Comparison of ENCODE assay signal across 8 cellular contexts in the genomic region with DNA sequence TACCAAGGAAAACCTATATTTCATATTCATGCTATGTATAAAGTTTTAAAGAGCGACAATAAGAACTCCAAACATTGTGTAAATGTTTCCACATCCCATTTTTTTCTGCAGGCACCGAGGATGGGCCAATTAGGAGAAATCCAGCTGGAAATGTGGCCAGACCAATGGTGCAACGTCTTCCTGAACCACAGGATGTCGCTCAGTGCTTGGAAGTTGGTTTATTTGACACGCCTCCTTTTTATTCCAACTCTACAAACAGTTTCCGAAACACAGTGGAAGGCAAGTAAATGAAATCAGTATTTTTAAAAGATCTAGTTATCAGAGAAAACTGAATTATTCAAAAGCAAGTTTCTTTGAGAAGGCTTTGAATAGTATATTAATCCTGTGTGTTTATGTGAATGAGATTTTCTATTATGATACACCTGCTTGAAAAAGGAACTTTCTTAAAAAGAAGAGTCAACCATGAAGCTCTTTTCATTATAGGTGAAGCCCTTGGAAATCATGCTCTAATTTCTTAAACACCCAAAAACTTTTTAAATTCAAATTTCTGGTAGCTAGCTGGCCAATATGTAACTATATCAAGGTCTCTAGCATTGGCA. TPM values are rescaled to one million over a fixed set of nuclear protein-coding genes. Genes with fewer than 3 reads are reported as not detected.
A peak's percentile ranks its signal among the peaks of the same experiment; 100 is the strongest.
DNase-seq lines count a peak whose midpoint lies in the region; ATAC-seq, FAIRE-seq and TF ChIP-seq lines count a peak whose summit lies in the region.

No MANE protein-coding gene starts in this region.

- H3K14ac ChIP-seq in H1 (ENCODE audit: insufficient read length) = no peak overlapping the region

- no peak overlapping the region for H3K9ac ChIP-seq in H1 (replicated peaks in 1 of 4; ENCODE audit: extremely low read depth in 1 of 4, low read depth in 3 of 4, low read length in 3 of 4)

- no peak for TF ChIP-seq POLR2A in H1 (IDR thresholded peaks at IDR 0.05; ENCODE audit: control extremely low read depth in 1 of 2, low read depth in 2 of 2, low read length in 2 of 2)

- H3K9me3 Mint-ChIP-seq in Calu3 (ENCODE audit: low read depth, unreplicated experiment) = no peaks in the 10 kb centered on the region

- H2BK12ac ChIP-seq in H1 (ENCODE audit: low read depth, low read length) = no peak overlapping the region

- H3K9me3 ChIP-seq in H1 (ENCODE audit: insufficient read depth in 2 of 2, low read depth in 1 of 2, low read length in 1 of 2) (no peaks in the 10 kb centered on the region), mucosa of descending colon (no peaks in the 10 kb centered on the region)

- H3K4ac ChIP-seq in H1 (replicated peaks; ENCODE audit: insufficient read length, low read depth, low read length) = no peak overlapping the region

- H3K27me3 ChIP-seq in H1 (replicated peaks in 1 of 4; ENCODE audit: control insufficient read depth in 3 of 4, extremely low read depth in 1 of 4, insufficient read depth in 3 of 4, low read length in 3 of 4) = no peaks in the 10 kb centered on the region

- no TSS peak for BruUV-seq in Calu3 (replicated peaks; lab: Mats Ljungman, UMichigan)

- H2AFZ ChIP-seq in H1 (ENCODE audit: low read length) = no peak overlapping the region

- no peak overlapping the region for H3K56ac ChIP-seq in H1 (replicated peaks; ENCODE audit: insufficient read length, low read depth, low read length)

- H2BK15ac ChIP-seq in H1 (ENCODE audit: low read length) = no peak overlapping the region

- H4K20me1 ChIP-seq in H1 (replicated peaks in 1 of 2; ENCODE audit: control insufficient read depth in 1 of 2, insufficient read depth in 2 of 2, low read length in 2 of 2) = no peaks in the 10 kb centered on the region

- no peak overlapping the region for H4K5ac ChIP-seq in H1 (ENCODE audit: insufficient read length, low read depth, low read length)

- H4K8ac ChIP-seq in H1 (ENCODE audit: extremely low read depth, insufficient read depth, low read length) = no peak overlapping the region

- ATAC-seq in mucosa of descending colon = peak; percentile 72
- ATAC-seq in HG03378 (IDR thresholded peaks at IDR 0.05; ENCODE audit: unreplicated experiment) = no peak
- ATAC-seq in HG03342 (IDR thresholded peaks at IDR 0.05; ENCODE audit: unreplicated experiment) = no peak
- ATAC-seq in GM21447 (IDR thresholded peaks at IDR 0.05; ENCODE audit: unreplicated experiment) = no peak

- H3K4me3 ChIP-seq in H1 (ENCODE audit: extremely low read depth in 1 of 4, insufficient read depth in 2 of 4, low read depth in 3 of 4, low read length in 4 of 4) (no peak overlapping the region), mucosa of descending colon (no peak overlapping the region)

- H3K79me2 ChIP-seq in H1 (ENCODE audit: control insufficient read depth in 1 of 2, insufficient read depth in 2 of 2, low read length in 2 of 2) = no peaks in the 10 kb centered on the region

- no peak overlapping the region for H2BK120ac ChIP-seq in H1 (replicated peaks; ENCODE audit: low read depth, low read length)

- 42% methylated on average over 6 of the region's 6 CpGs; no CpG with 5 or more reads in 1 of the 2 experiments for WGBS in H1 (ENCODE audit: extremely low coverage in 1 of 2, insufficient coverage in 1 of 2, insufficient read length in 1 of 2, insufficient replicate concordance in 2 of 2, low coverage in 1 of 2, low lambda C conversion rate in 2 of 2, missing lambda C conversion rate in 1 of 2), 2 experiments

- no peaks in the 10 kb centered on the region for H3K4me1 ChIP-seq in H1 (replicated peaks in 1 of 4; ENCODE audit: control insufficient read depth in 3 of 4, insufficient read depth in 4 of 4, low read length in 3 of 4)
- H3K4me1 ChIP-seq in mucosa of descending colon (ENCODE audit: low read depth) = no peaks in the 10 kb centered on the region

- no peak overlapping the region for H2BK5ac ChIP-seq in H1 (ENCODE audit: low read depth, low read length)

- H3K4me3 Mint-ChIP-seq in Calu3 (ENCODE audit: low read depth, unreplicated experiment) = no peak overlapping the region

- H2AK5ac ChIP-seq in H1 (ENCODE audit: low read depth, low read length) = no peak overlapping the region

- no peaks in the 10 kb centered on the region for H3K36me3 Mint-ChIP-seq in Calu3 (ENCODE audit: insufficient read depth, unreplicated experiment)

- no peak overlapping the region for H3K27ac Mint-ChIP-seq in Calu3 (ENCODE audit: unreplicated experiment)

- H3K4me1 Mint-ChIP-seq in Calu3 (ENCODE audit: low read depth, unreplicated experiment) = peaks cover 24% of the 10 kb centered on the region

- H3K23ac ChIP-seq in H1 (ENCODE audit: insufficient read length) = no peak overlapping the region

- POLR2A ChIA-PET in H1 (lab: Charles Lee; ENCODE audit: partially characterized antibody) = interaction anchor here (0.7 kb wide), 2 partner anchors 73 to 1429 kb away, joined by 3 read pairs; partner anchors contain the start of gene LURAP1L

- no peaks in the 10 kb centered on the region for H3K79me1 ChIP-seq in H1 (ENCODE audit: low read depth, low read length)

- no peak for TF ChIP-seq EP300 in H1 (IDR thresholded peaks at IDR 0.05; ENCODE audit: borderline replicate concordance in 1 of 2, low read depth in 2 of 2, low read length in 2 of 2)

- DNase-seq in Calu3 (peak; percentile 37), NCI-H460 (ENCODE audit: extremely low read depth, low read depth) (peak; percentile 61), H1 (ENCODE audit: low read depth in 1 of 2, low spot score in 2 of 2) (peak in 1 of 2 experiments; percentile 25), mucosa of descending colon (peak in 2 of 3 donors; percentile 33 to 56), GM19239 (ENCODE audit: insufficient read length, low spot score) (no peak)

- H4K91ac ChIP-seq in H1 (replicated peaks; ENCODE audit: insufficient read length, low read length) = no peak overlapping the region

- H3K36me3 ChIP-seq in H1 (ENCODE audit: control insufficient read depth in 2 of 4, insufficient read depth in 4 of 4, low read length in 3 of 4) (no peaks in the 10 kb centered on the region), mucosa of descending colon (ENCODE audit: low read depth) (no peaks in the 10 kb centered on the region)

- H3K4me2 ChIP-seq in H1 (ENCODE audit: insufficient read depth in 1 of 2, low read depth in 2 of 2, low read length in 2 of 2) = no peak overlapping the region

- no peaks in the 10 kb centered on the region for H3K23me2 ChIP-seq in H1 (ENCODE audit: low read depth, low read length)

- no peak overlapping the region for H3K18ac ChIP-seq in H1 (ENCODE audit: extremely low read depth, low read length)

- TF ChIP-seq CTCF in Calu3 (IDR thresholded peaks at IDR 0.05; ENCODE audit: unreplicated experiment) (peak; percentile 46), H1 (IDR thresholded peaks at IDR 0.05; ENCODE audit: control extremely low read depth in 1 of 3, insufficient read depth in 1 of 3, low read depth in 1 of 3, low read length in 3 of 3) (peak; percentile 68 to 84 (median 77)), mucosa of descending colon (IDR thresholded peaks at IDR 0.05) (peak; percentile 24)

- no peak overlapping the region for H2BK20ac ChIP-seq in H1 (ENCODE audit: low read length)

- TF ChIP-seq RAD21 in H1 (IDR thresholded peaks at IDR 0.05 in 1 of 2, conservative IDR thresholded peaks at IDR 0.05 in 1 of 2; ENCODE audit: low read depth in 2 of 2, low read length in 2 of 2) = peak; percentile 92

- no peak overlapping the region for H3K27ac ChIP-seq in H1 (ENCODE audit: low read depth, low read length)

- intact Hi-C loops in Calu3 (cut with micrococcal nuclease; ENCODE audit: unreplicated experiment) = no loop called here
- intact Hi-C loops in mucosa of descending colon (cut with DNase I, micrococcal nuclease) = no loop called here

- FAIRE-seq in H1 (lab: Jason Lieb, UNC) = peak; percentile 62
- FAIRE-seq in GM19239 (lab: Jason Lieb, UNC) = no peak

- no peaks in the 10 kb centered on the region for H3K27me3 Mint-ChIP-seq in Calu3 (ENCODE audit: unreplicated experiment)

- CTCF ChIA-PET in Calu3 (lab: Charles Lee) = interaction anchor here (0.6 to 1.3 kb wide), 4 partner anchors 10 to 614 kb away, joined by 3 to 5 read pairs (median 3); no protein-coding TSS in a partner anchor
- CTCF ChIA-PET in H1 (lab: Charles Lee; ENCODE audit: partially characterized antibody) = interaction anchor here (0.6 to 2.6 kb wide), 15 partner anchors 16 to 1095 kb away, joined by 3 to 9 read pairs (median 4); partner anchors contain the start of gene LURAP1L

TF ChIP-seq in H1, 55 proteins besides CTCF, POLR2A, EP300 and RAD21:
- TF ChIP-seq SP1 (IDR thresholded peaks at IDR 0.05; ENCODE audit: low read depth, low read length) (0 out of 2 replicates have a peak, but pooled peaks have one; percentile 25), RXRA (IDR thresholded peaks at IDR 0.05; ENCODE audit: insufficient read depth, low read depth, low read length) (no peak), GTF2F1 (IDR thresholded peaks at IDR 0.05; ENCODE audit: borderline replicate concordance, low read depth, low read length) (no peak), EZH2 (IDR thresholded peaks at IDR 0.05; ENCODE audit: low read depth, low read length, severe bottlenecking) (no peak)

RNA-seq across cellular contexts. Expression of gene TYRP1, which starts 9.1 kb away (rescaled TPM):
- not detected in 2 replicates for total RNA-seq in Calu3 (2022)
- 0.38 TPM in 1 of 2 replicates, not detected in the other for total RNA-seq in NCI-H460 (2014; rRNA removed; shearing (Covaris generic))
- not detected in 2 replicates for polyA plus RNA-seq in NCI-H460 (2014; cell fraction: nucleus; rRNA removed)
- not detected in 2 replicates for total RNA-seq in H1 (2021; fragmentation: NEBNext Ultra II Directional; extraction: Animal tissue kit (Norgen Biotek cat#: 25700))
- polyA plus RNA-seq in H1 (2011; rRNA removed) = 0.15 and 0.16 TPM in 2 replicates
- 0.12 TPM for polyA plus RNA-seq in H1 (2011; cell fraction: cytosol; rRNA removed)
- 0.53 TPM for polyA plus RNA-seq in H1 (2011; cell fraction: nucleus; rRNA removed)
- 0.15 TPM in 2 of 4 replicates, not detected in the others for polyA plus RNA-seq in H1 (2012, experiment 1 of 2)
- not detected for polyA plus RNA-seq in H1 (2012, experiment 2 of 2)
- 0.14 TPM for polyA plus RNA-seq in H1 (2013, experiment 1 of 2)
- polyA plus RNA-seq in H1 (2013, experiment 2 of 2) = 0.17 TPM
- 0.29 TPM in 1 of 2 replicates, not detected in the other for polyA minus RNA-seq in H1 (2011; rRNA and poly(A)+ RNA removed)
- not detected for polyA minus RNA-seq in H1 (2011; cell fraction: cytosol; rRNA and poly(A)+ RNA removed)
- not detected for polyA minus RNA-seq in H1 (2011; cell fraction: nucleus; rRNA and poly(A)+ RNA removed)
- total RNA-seq in mucosa of descending colon = 1 to 10 TPM in 1 of 3 donors, under 1 TPM in 1, not detected in 1; 0.23 to 1.7 TPM

Comparison
In these comparisons a context has a peak if more than half of its experiments do, and no peak if none do; other contexts are left out.
1. CTCF ChIP-seq: peak in every context shown above with its lines; median percentile 77 in H1; 46 in Calu3; 24 in mucosa of descending colon.